In the genomic region with DNA sequence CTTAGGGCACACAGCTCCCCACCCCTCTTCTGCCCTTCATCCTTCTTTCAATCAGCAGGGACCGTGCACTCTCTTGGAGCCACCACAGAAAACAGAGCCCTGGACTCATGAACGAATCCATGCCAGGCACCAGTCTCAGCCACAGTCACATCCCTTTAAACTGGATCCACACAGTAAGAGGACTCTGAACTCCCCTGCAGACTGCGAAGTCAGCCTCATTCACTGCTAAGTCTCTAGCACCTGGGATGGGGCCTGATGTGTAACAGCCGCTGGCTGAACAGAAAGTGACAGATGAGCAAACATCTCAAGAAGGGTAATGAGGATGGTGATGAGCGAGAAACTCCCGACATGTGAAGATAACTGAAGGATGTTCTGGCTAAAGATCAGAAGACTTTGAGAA, we compare ENCODE assay signal across 22 cellular contexts. TPM values are rescaled to one million over a fixed set of nuclear protein-coding genes. Genes with fewer than 3 reads are reported as not detected.
DNase-seq lines count a peak whose midpoint lies in the region; ATAC-seq and FAIRE-seq lines count a peak whose summit lies in the region.
"Had no signal": no experiment of that assay in that cellular context is flagged by ENCODE, and none has a peak within 500 bp of the region (broad histone marks: within the 10 kb centered on the region; RNA-seq: fewer than 3 reads in every experiment).

No MANE protein-coding gene starts in this region.

- H3K9me3 Mint-ChIP-seq in T-helper 2 cell treated with Interferon-gamma antibody and Interleukin-4, amounts not matched to agents 5 μg/mL and 100 μg/mL, for 36 hours: no peaks in the 10 kb centered on the region
- H3K9me3 Mint-ChIP-seq in immature natural killer cell: no peaks in the 10 kb centered on the region
- H3K9me3 Mint-ChIP-seq: effector memory CD8-positive, alpha-beta T cell; natural killer cell treated with Interleukin-12 subunit alpha and Interleukin-12 subunit beta and Interleukin-15 and Interleukin-18, amount 100 ng/mL, for 72 hours had no signal

- ATAC-seq in HG03095 (IDR thresholded peaks at IDR 0.05; ENCODE audit: unreplicated experiment) (peak; percentile 10), sciatic nerve (peak; percentile 68)
- ATAC-seq: effector memory CD8-positive, alpha-beta T cell had no signal

- DNase-seq in T-helper 2 cell treated with Interferon-gamma antibody and Interleukin-4, amounts not matched to agents 5 μg/mL and 100 μg/mL, for 36 hours (ENCODE audit: low spot score): no peak
- DNase-seq in T-helper 2 cell (no peak), immature natural killer cell (no peak), sciatic nerve (ENCODE audit: low spot score) (no peak), Ammon's horn (ENCODE audit: low spot score) (no peak), Kasumi-1 (lab: John Stamatoyannopoulos, UW) (no peak), GM19239 (ENCODE audit: insufficient read length, low spot score) (no peak)
- DNase-seq: activated CD4-positive, alpha-beta T cell treated with anti-CD3 and anti-CD28 coated beads for 4 hours; activated gamma-delta T cell; anterior cingulate cortex; effector memory CD8-positive, alpha-beta T cell; mesendoderm; NCI-H1436 treated with DMSO at 0.1 percent for 48 hours; NCI-H2171 treated with DMSO at 0.1 percent for 48 hours; NCI-H774; stimulated activated CD4-positive, alpha-beta T cell treated with anti-CD3 and anti-CD28 coated beads, Interleukin-12 subunit alpha, Interleukin-12 subunit beta, amount 100 ng/mL, for 4 hours had no signal

- FAIRE-seq in GM19239 (lab: Jason Lieb, UNC): no peak
- FAIRE-seq: TTC549 had no signal

- H3K4me1 Mint-ChIP-seq in T-helper 2 cell treated with Interferon-gamma antibody and Interleukin-4, amounts not matched to agents 5 μg/mL and 100 μg/mL, for 36 hours (ENCODE audit: low read depth): peaks cover 6% of the 10 kb centered on the region
- peaks cover 11 to 20% of the 10 kb centered on the region in 2 donors for H3K4me1 Mint-ChIP-seq in immature natural killer cell

- H3K27me3 Mint-ChIP-seq in T-helper 2 cell treated with Interferon-gamma antibody and Interleukin-4, amounts not matched to agents 5 μg/mL and 100 μg/mL, for 36 hours (ENCODE audit: low read depth): no peaks in the 10 kb centered on the region
- no peaks in the 10 kb centered on the region for H3K27me3 Mint-ChIP-seq in immature natural killer cell (ENCODE audit: low read depth in 3 of 3)
- H3K27me3 Mint-ChIP-seq: effector memory CD8-positive, alpha-beta T cell; natural killer cell treated with Interleukin-12 subunit alpha and Interleukin-12 subunit beta and Interleukin-15 and Interleukin-18, amount 100 ng/mL, for 72 hours had no signal

- H3K27ac Mint-ChIP-seq in T-helper 2 cell treated with Interferon-gamma antibody and Interleukin-4, amounts not matched to agents 5 μg/mL and 100 μg/mL, for 36 hours: peak overlapping the region; percentile 17
- H3K27ac Mint-ChIP-seq in immature natural killer cell: peak overlapping the region in 4 of 6 donors; percentile 3 to 68 (median 31)
- H3K27ac Mint-ChIP-seq: natural killer cell treated with Interleukin-12 subunit alpha and Interleukin-12 subunit beta and Interleukin-15 and Interleukin-18, amount 100 ng/mL, for 72 hours had no signal

- H3K4me3 Mint-ChIP-seq in T-helper 2 cell treated with Interferon-gamma antibody and Interleukin-4, amounts not matched to agents 5 μg/mL and 100 μg/mL, for 36 hours: no peak overlapping the region
- H3K4me3 Mint-ChIP-seq in immature natural killer cell: no peak overlapping the region
- H3K4me3 Mint-ChIP-seq: effector memory CD8-positive, alpha-beta T cell; natural killer cell treated with Interleukin-12 subunit alpha and Interleukin-12 subunit beta and Interleukin-15 and Interleukin-18, amount 100 ng/mL, for 72 hours had no signal

- peaks cover 7% of the 10 kb centered on the region for H3K36me3 Mint-ChIP-seq in T-helper 2 cell treated with Interferon-gamma antibody and Interleukin-4, amounts not matched to agents 5 μg/mL and 100 μg/mL, for 36 hours (ENCODE audit: low read depth)
- H3K36me3 Mint-ChIP-seq in immature natural killer cell: peaks cover 4 to 7% (median 6%) of the 10 kb centered on the region in 3 donors
- H3K36me3 Mint-ChIP-seq: natural killer cell treated with Interleukin-12 subunit alpha and Interleukin-12 subunit beta and Interleukin-15 and Interleukin-18, amount 100 ng/mL, for 72 hours had no signal

- intact Hi-C loops in sciatic nerve (cut with DNase I): no loop called here

RNA-seq across cellular contexts. Expression of a gene that starts 45.8 kb away (rescaled TPM):
- polyA plus RNA-seq in immature natural killer cell: under 1 TPM in 1 of 3 donors, not detected in 2; 0.07 TPM
- total RNA-seq in sciatic nerve: 6.8 TPM
- total RNA-seq: A172, H4, HT-29 had no signal
